ENCODE assay signal across 37 cellular contexts in genomic region chr9:77028478-77028877, GRCh38. TPM values are rescaled to one million over a fixed set of nuclear protein-coding genes. Genes with fewer than 3 reads are reported as not detected.
"Had no signal": no experiment of that assay in that cellular context is flagged by ENCODE, and none has a peak within 500 bp of the region (broad histone marks: within the 10 kb centered on the region; RNA-seq: fewer than 3 reads in every experiment).

No MANE protein-coding gene starts in this region.

- H3K9me3 ChIP-seq: left lung, lower lobe of right lung, neutrophil, ovary, right atrium auricular region, right lobe of liver, stomach, testis, thyroid gland, transverse colon, upper lobe of left lung, vagina had no signal

- H3K27ac Mint-ChIP-seq: mesothelial cell of epicardium; naive B cell; natural killer cell; nephron progenitor cell; neural progenitor cell; progenitor cell of endocrine pancreas; stimulated activated memory B cell treated with anti-CD40 and anti-IgM and Interleukin-4, amounts not matched to agents 10 μg/mL and 1 μg/mL and 100 μg/mL, for 72 hours had no signal

- H3K4me1 ChIP-seq: left lung, lower lobe of right lung, right atrium auricular region, right lobe of liver, stomach, testis, thyroid gland, transverse colon, upper lobe of left lung, vagina had no signal

- H3K4me3 Mint-ChIP-seq: mesothelial cell of epicardium; naive B cell; natural killer cell; nephron progenitor cell; neural progenitor cell; stimulated activated memory B cell treated with anti-CD40 and anti-IgM and Interleukin-4, amounts not matched to agents 10 μg/mL and 1 μg/mL and 100 μg/mL, for 72 hours had no signal

- H3K27ac ChIP-seq: left lung, lower lobe of right lung, neural progenitor cell, neutrophil, ovary, right atrium auricular region, right lobe of liver, stomach, testis, thyroid gland, transverse colon, upper lobe of left lung, vagina had no signal

- H3K9ac ChIP-seq: neural progenitor cell had no signal

- H3K36me3 Mint-ChIP-seq: mesothelial cell of epicardium; natural killer cell; neural progenitor cell; stimulated activated memory B cell treated with anti-CD40 and anti-IgM and Interleukin-4, amounts not matched to agents 10 μg/mL and 1 μg/mL and 100 μg/mL, for 72 hours had no signal

- H3K4me1 Mint-ChIP-seq: mesothelial cell of epicardium; naive B cell; natural killer cell; stimulated activated memory B cell treated with anti-CD40 and anti-IgM and Interleukin-4, amounts not matched to agents 10 μg/mL and 1 μg/mL and 100 μg/mL, for 72 hours had no signal

- H3K9me3 Mint-ChIP-seq: mesothelial cell of epicardium; natural killer cell; nephron progenitor cell; neural progenitor cell; stimulated activated memory B cell treated with anti-CD40 and anti-IgM and Interleukin-4, amounts not matched to agents 10 μg/mL and 1 μg/mL and 100 μg/mL, for 72 hours had no signal

- H3K4me3 ChIP-seq: left lung, lower lobe of right lung, neural progenitor cell, ovary, right atrium auricular region, right lobe of liver, smooth muscle cell, stomach, testis, thyroid gland, transverse colon, upper lobe of left lung, vagina had no signal

- DNase-seq: kidney glomerular epithelial cell; left colon; left lung; lower lobe of right lung; mammary epithelial cell; mesenchymal stem cell; naive B cell; natural killer cell; nephron progenitor cell; occipital lobe; ovary; right lobe of liver; stimulated activated CD4-positive, alpha-beta T cell treated with anti-CD3 and anti-CD28 coated beads, Interleukin-1b, Interleukin-23, amount 100 ng/mL, for 48 hours; stimulated activated CD4-positive, alpha-beta T cell treated with anti-CD3 and anti-CD28 coated beads, Interleukin-2, amount 100 ng/mL, for 48 hours; stimulated activated CD4-positive, alpha-beta T cell treated with anti-CD3 and anti-CD28 coated beads, Interleukin-4, amount 100 ng/mL, for 4 hours; stimulated activated CD8-positive, alpha-beta memory T cell treated with anti-CD3 and anti-CD28 coated beads, Interleukin-4, amount 100 ng/mL, for 48 hours; stimulated activated naive CD4-positive, alpha-beta T cell treated with Interleukin-2 at 50 U/mL for 16 hours; stomach; testis; thyroid gland; transverse colon; upper lobe of left lung had no signal

- H3K27me3 ChIP-seq: ovary, right lobe of liver, testis, vagina had no signal

- H3K36me3 ChIP-seq: left lung, lower lobe of right lung, neural progenitor cell, neutrophil, ovary, right atrium auricular region, right lobe of liver, stomach, thyroid gland, transverse colon, upper lobe of left lung, vagina had no signal

RNA-seq across cellular contexts. Expression of gene FOXB2, which starts 9.0 kb away (rescaled TPM):
- total RNA-seq: left colon, left lung, liver, lower lobe of right lung, mammary epithelial cell, mesothelial cell of epicardium, mononuclear cell, natural killer cell, occipital lobe, progenitor cell of endocrine pancreas, pulmonary artery endothelial cell, renal cortical epithelial cell, right atrium auricular region, right lobe of liver, skeletal muscle tissue, smooth muscle cell, stomach, testis, thyroid gland, transverse colon, upper lobe of left lung, urinary bladder, vagina had no signal
- polyA plus RNA-seq: keratinocyte, liver, mammary epithelial cell, ovary, smooth muscle cell, stomach, urinary bladder had no signal
